In the genomic region with DNA sequence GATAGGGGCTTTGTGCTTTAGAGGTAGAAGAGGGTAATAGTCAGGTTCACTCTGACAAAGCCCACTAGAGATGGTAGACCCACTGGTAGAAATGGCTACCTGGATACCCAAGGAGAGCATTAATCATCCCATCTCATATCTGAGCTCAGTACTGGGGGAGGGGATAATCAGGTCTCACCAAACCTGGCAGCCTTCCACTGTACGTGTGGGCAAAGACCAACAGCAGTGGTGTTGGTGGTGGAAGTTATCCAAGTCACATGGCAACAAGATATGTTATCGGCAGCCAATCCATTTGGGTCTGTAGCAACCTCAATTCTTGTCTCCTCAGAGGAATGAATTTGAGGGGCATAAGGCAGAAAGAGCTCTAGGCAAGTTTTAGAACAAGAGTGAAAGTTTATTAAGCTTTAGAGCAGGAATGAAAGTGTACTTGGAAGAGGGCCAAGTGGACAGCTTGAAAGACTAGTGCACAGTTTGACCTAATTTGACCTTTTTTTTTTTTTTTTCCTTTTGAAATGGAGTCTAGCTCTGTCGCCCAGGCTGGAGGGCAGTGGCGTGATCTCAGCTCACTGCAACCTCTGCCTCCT, we compare ENCODE assay signal across 12 cellular contexts.
DNase-seq lines count a peak whose midpoint lies in the region; ATAC-seq, FAIRE-seq and TF ChIP-seq lines count a peak whose summit lies in the region.
"Had no signal": no experiment of that assay in that cellular context is flagged by ENCODE, and none has a peak within 500 bp of the region (broad histone marks: within the 10 kb centered on the region; RNA-seq: fewer than 3 reads in every experiment).

No MANE protein-coding gene starts in this region.

- H3K27me3 ChIP-seq in PC-3 (ENCODE audit: low read length) = no peaks in the 10 kb centered on the region
- no peaks in the 10 kb centered on the region for H3K27me3 ChIP-seq in small intestine (ENCODE audit: control insufficient read depth in 2 of 2, insufficient read depth in 2 of 2, low read length in 2 of 2)
- H3K27me3 ChIP-seq: heart right ventricle had no signal

- peaks cover 22% of the 10 kb centered on the region for H3K4me1 ChIP-seq in PC-3 (ENCODE audit: insufficient read depth, low read length)
- peaks cover 1 to 11% of the 10 kb centered on the region in 2 donors for H3K4me1 ChIP-seq in small intestine (ENCODE audit: control insufficient read depth in 2 of 2, insufficient read depth in 1 of 2, low read depth in 1 of 2, low read length in 1 of 2)

- DNase-seq in NCI-H748 (lab: John Stamatoyannopoulos, UW; ENCODE audit: unreplicated experiment) (peak; percentile 15), NCI-H748 treated with DMSO at 0.1 percent for 48 hours (lab: John Stamatoyannopoulos, UW) (no peak), PC-3 (peak; percentile 71), fibroblast of pulmonary artery (ENCODE audit: low read depth) (peak; percentile 40), small intestine (peak; percentile 91), NCI-H2227 (lab: John Stamatoyannopoulos, UW; ENCODE audit: unreplicated experiment) (no peak)
- DNase-seq: amniotic stem cell, heart right ventricle, occipital lobe had no signal

- H4K20me1 ChIP-seq in PC-3 (ENCODE audit: low read length) = no peaks in the 10 kb centered on the region

- H3K9me3 ChIP-seq in PC-3 (ENCODE audit: low read length) = no peaks in the 10 kb centered on the region
- H3K9me3 ChIP-seq in small intestine (ENCODE audit: control insufficient read depth, low read depth) = no peaks in the 10 kb centered on the region

- H3K9ac ChIP-seq in PC-3 (ENCODE audit: low read length) = peak overlapping the region; percentile 25

- intact Hi-C loops in PC-3 (cut with micrococcal nuclease) = loop anchor here (1.0 to 5.0 kb wide), 3 partner anchors 13 to 59 kb away; no protein-coding TSS in a partner anchor

- no peaks in the 10 kb centered on the region for H3K79me2 ChIP-seq in PC-3 (ENCODE audit: low read length)

- TF ChIP-seq CTCF in PC-3 (conservative IDR thresholded peaks at IDR 0.05; ENCODE audit: low read depth, low read length) (no peak), fibroblast of pulmonary artery (IDR thresholded peaks at IDR 0.05; ENCODE audit: low read length, missing control alignments) (no peak)

- no peaks in the 10 kb centered on the region for H3K9me2 ChIP-seq in PC-3 (replicated peaks; ENCODE audit: low read length)

- POLR2A ChIA-PET in PC-3 (lab: Charles Lee; ENCODE audit: unreplicated experiment) = interaction anchor here (0.5 to 0.7 kb wide), 2 partner anchors 20 to 67 kb away, joined by 5 to 7 read pairs; no protein-coding TSS in a partner anchor

- BruUV-seq in PC-3 (replicated peaks; lab: Mats Ljungman, UMichigan) = no TSS peak

- peak overlapping the region; percentile 88 for H3K27ac ChIP-seq in PC-3 (ENCODE audit: low read length)
- H3K27ac ChIP-seq in small intestine (ENCODE audit: low read depth in 1 of 2, low read length in 1 of 2) = peak overlapping the region in 1 of 2 donors; percentile 58

- no peak for FAIRE-seq in small intestine (lab: Jason Lieb, UNC)
- FAIRE-seq: TTC549 had no signal

- CTCF ChIA-PET in PC-3 (lab: Charles Lee) = interaction anchor here (0.8 kb wide), 1 partner anchor 63 kb away, joined by 6 read pairs; no protein-coding TSS in a partner anchor

- WGBS in small intestine, 3 donors = 14 to 30% (median 26%) methylated on average over 4 of the region's 4 CpGs

- H3K36me3 ChIP-seq in PC-3 (ENCODE audit: low read depth, low read length) (no peaks in the 10 kb centered on the region), small intestine (ENCODE audit: control insufficient read depth in 2 of 2, insufficient read depth in 2 of 2, low read length in 2 of 2) (no peaks in the 10 kb centered on the region)
- H3K36me3 ChIP-seq: heart right ventricle had no signal

- H3K4me3 ChIP-seq in PC-3 (ENCODE audit: low read length) (peak overlapping the region; percentile 31; the same call in 1 of the 2 replicates), fibroblast of pulmonary artery (replicated peaks; ENCODE audit: low read depth, low read length) (no peak overlapping the region), small intestine (ENCODE audit: low read depth in 1 of 2, low read length in 2 of 2) (no peak overlapping the region)
- H3K4me3 ChIP-seq: heart right ventricle had no signal

- no peak overlapping the region for H2AFZ ChIP-seq in PC-3 (ENCODE audit: low read length)

- no peaks in the 10 kb centered on the region for H3F3A ChIP-seq in PC-3 (ENCODE audit: low read length, unreplicated experiment)

- ATAC-seq in PC-3 = peak; percentile 49
- ATAC-seq in HG03045 (IDR thresholded peaks at IDR 0.05; ENCODE audit: unreplicated experiment) = no peak
- ATAC-seq in GM18907 (IDR thresholded peaks at IDR 0.05; ENCODE audit: unreplicated experiment) = no peak

- peak overlapping the region; percentile 69 for H3K4me2 ChIP-seq in PC-3 (ENCODE audit: low read length)

Comparison
In these comparisons a context has a peak if more than half of its experiments do, and no peak if none do; other contexts are left out.
1. DNase-seq: peak in NCI-H748 (single experiment), PC-3 (single experiment), fibroblast of pulmonary artery (single experiment) and small intestine (single experiment); none in NCI-H748 treated with DMSO at 0.1 percent for 48 hours (single experiment) and NCI-H2227 (single experiment).